Comparison of ENCODE assay signal across 36 cellular contexts in the genomic region with DNA sequence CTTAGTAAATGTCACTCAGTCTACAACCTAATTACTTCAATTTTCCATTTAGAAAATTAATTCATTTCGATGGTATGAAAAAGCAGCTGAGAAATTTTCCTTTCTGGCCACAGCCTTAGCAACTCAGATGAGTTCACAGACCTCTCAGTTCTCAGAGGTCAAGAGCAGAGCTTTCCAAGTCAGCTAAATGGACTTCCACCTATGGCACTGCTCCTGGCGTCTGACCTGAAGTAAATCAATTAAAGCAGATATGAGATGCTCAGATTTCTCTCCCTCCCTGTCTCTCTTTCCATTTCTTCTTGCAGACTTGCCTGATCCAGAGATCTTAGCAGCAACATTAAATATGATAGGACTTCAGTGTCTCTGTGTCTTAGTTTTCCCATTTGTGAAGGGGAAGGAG.
"Had no signal": no experiment of that assay in that cellular context is flagged by ENCODE, and none has a peak within 500 bp of the region (broad histone marks: within the 10 kb centered on the region; RNA-seq: fewer than 3 reads in every experiment).

No MANE protein-coding gene starts in this region.

- H3K27ac ChIP-seq: adrenal gland, body of pancreas, cardiac muscle cell, VCaP had no signal

- H3K36me3 Mint-ChIP-seq: activated CD4-positive, alpha-beta memory T cell treated with anti-CD3 and anti-CD28 coated beads for 36 hours; activated naive CD4-positive, alpha-beta T cell treated with anti-CD3 and anti-CD28 coated beads, Interleukin-2, amount 10 ng/mL, durations not matched to agents 7 days and 5 days; activated naive CD4-positive, alpha-beta T cell treated with anti-CD3 and anti-CD28 coated beads, Interleukin-2, amount 50 U/mL, for 24 hours; activated naive CD8-positive, alpha-beta T cell; activated naive CD8-positive, alpha-beta T cell treated with anti-CD3 and anti-CD28 coated beads, Interleukin-2, amount 10 ng/mL, durations not matched to agents 7 days and 5 days had no signal

- FAIRE-seq: astrocyte, bronchial epithelial cell, TTC549 had no signal

- H3K4me3 Mint-ChIP-seq: activated B cell treated with CpG ODN at 0.5 μM for 24 hours; activated CD4-positive, alpha-beta memory T cell treated with anti-CD3 and anti-CD28 coated beads for 36 hours; activated CD4-positive, alpha-beta T cell treated with anti-CD3 and anti-CD28 coated beads, Interleukin-2, amount 10 ng/mL, durations not matched to agents 24 days and 14 days; activated CD8-positive, alpha-beta T cell treated with anti-CD3 and anti-CD28 coated beads for 36 hours; activated naive CD4-positive, alpha-beta T cell treated with anti-CD3 and anti-CD28 coated beads, Interleukin-2, amount 10 ng/mL, durations not matched to agents 7 days and 5 days; activated naive CD4-positive, alpha-beta T cell treated with anti-CD3 and anti-CD28 coated beads, Interleukin-2, amount 50 U/mL, for 24 hours; activated naive CD8-positive, alpha-beta T cell; activated naive CD8-positive, alpha-beta T cell treated with anti-CD3 and anti-CD28 coated beads, Interleukin-2, amount 10 ng/mL, durations not matched to agents 7 days and 5 days; activated T-cell treated with anti-CD3 and anti-CD28 coated beads, Interleukin-2, amount 50 U/mL, for 24 hours; central memory CD8-positive, alpha-beta T cell; T-helper 1 cell treated with Interleukin-12 subunit alpha and Interleukin-12 subunit beta and Interleukin-4 antibody, amounts not matched to agents 30 μg/mL and 1 μg/mL, for 36 hours; T-helper 2 cell treated with Interferon-gamma antibody and Interleukin-4, amounts not matched to agents 5 μg/mL and 100 μg/mL, for 36 hours had no signal

- H3K9me3 Mint-ChIP-seq: activated CD4-positive, alpha-beta memory T cell treated with anti-CD3 and anti-CD28 coated beads for 36 hours; activated CD4-positive, alpha-beta T cell treated with anti-CD3 and anti-CD28 coated beads, Interleukin-2, amount 10 ng/mL, durations not matched to agents 24 days and 14 days; activated CD8-positive, alpha-beta T cell treated with anti-CD3 and anti-CD28 coated beads for 36 hours; activated naive CD4-positive, alpha-beta T cell treated with anti-CD3 and anti-CD28 coated beads, Interleukin-2, amount 10 ng/mL, durations not matched to agents 7 days and 5 days; activated naive CD4-positive, alpha-beta T cell treated with anti-CD3 and anti-CD28 coated beads, Interleukin-2, amount 50 U/mL, for 24 hours; activated naive CD8-positive, alpha-beta T cell treated with anti-CD3 and anti-CD28 coated beads, Interleukin-2, amount 10 ng/mL, durations not matched to agents 7 days and 5 days; activated T-cell treated with anti-CD3 and anti-CD28 coated beads, Interleukin-2, amount 50 U/mL, for 24 hours; activated T-helper 2 cell treated with anti-CD3 and anti-CD28 coated beads, Interferon-gamma antibody, Interleukin-2, Interleukin-4, amounts not matched to agents 10 μg/mL and 5 μg/mL and 100 μg/mL, durations not matched to agents 14 hours and 24 hours and 36 hours; central memory CD8-positive, alpha-beta T cell; T-helper 1 cell treated with Interleukin-12 subunit alpha and Interleukin-12 subunit beta and Interleukin-4 antibody, amounts not matched to agents 30 μg/mL and 1 μg/mL, for 36 hours; T-helper 2 cell treated with Interferon-gamma antibody and Interleukin-4, amounts not matched to agents 5 μg/mL and 100 μg/mL, for 36 hours had no signal

- H3K4me1 Mint-ChIP-seq: activated B cell treated with CpG ODN at 0.5 μM for 24 hours; activated CD4-positive, alpha-beta T cell treated with anti-CD3 and anti-CD28 coated beads, Interleukin-2, amount 10 ng/mL, durations not matched to agents 24 days and 14 days; activated naive CD4-positive, alpha-beta T cell treated with anti-CD3 and anti-CD28 coated beads, Interleukin-2, amount 10 ng/mL, durations not matched to agents 7 days and 5 days; activated naive CD4-positive, alpha-beta T cell treated with anti-CD3 and anti-CD28 coated beads, Interleukin-2, amount 50 U/mL, for 24 hours; activated naive CD8-positive, alpha-beta T cell treated with anti-CD3 and anti-CD28 coated beads, Interleukin-2, amount 10 ng/mL, durations not matched to agents 7 days and 5 days; central memory CD8-positive, alpha-beta T cell had no signal

- H3K27me3 Mint-ChIP-seq: activated CD4-positive, alpha-beta T cell treated with anti-CD3 and anti-CD28 coated beads, Interleukin-2, amount 10 ng/mL, durations not matched to agents 24 days and 14 days; activated naive CD4-positive, alpha-beta T cell treated with anti-CD3 and anti-CD28 coated beads, Interleukin-2, amount 10 ng/mL, durations not matched to agents 7 days and 5 days; activated naive CD8-positive, alpha-beta T cell treated with anti-CD3 and anti-CD28 coated beads, Interleukin-2, amount 10 ng/mL, durations not matched to agents 7 days and 5 days had no signal

- DNase-seq: activated B cell treated with CpG ODN at 0.5 μM for 24 hours; activated CD4-positive, alpha-beta memory T cell treated with anti-CD3 and anti-CD28 coated beads for 36 hours; activated CD4-positive, alpha-beta T cell treated with anti-CD3 and anti-CD28 coated beads for 4 hours; activated CD4-positive, alpha-beta T cell treated with anti-CD3 and anti-CD28 coated beads, Interleukin-2, amount 10 ng/mL, durations not matched to agents 24 days and 14 days; activated CD4-positive, alpha-beta T cell treated with anti-CD3 and anti-CD28 coated beads, Interleukin-2, amount 50 U/mL, for 1 hour; activated CD4-positive, alpha-beta T cell treated with anti-CD3 and anti-CD28 coated beads, Interleukin-2, amount 50 U/mL, for 4 hours; activated CD4-positive, CD25-positive, alpha-beta regulatory T cell treated with anti-CD3 and anti-CD28 coated beads, Interleukin-2, amount 50 U/mL, for 72 hours; activated CD8-positive, alpha-beta memory T cell treated with anti-CD3 and anti-CD28 coated beads, Interleukin-2, amount 50 U/mL, for 4 hours; activated CD8-positive, alpha-beta T cell treated with anti-CD3 and anti-CD28 coated beads for 36 hours; activated effector memory CD4-positive, alpha-beta T cell treated with Interleukin-2 at 50 U/mL for 16 hours; activated gamma-delta T cell; activated naive CD4-positive, alpha-beta T cell treated with anti-CD3 and anti-CD28 coated beads, Interleukin-2, amount 10 ng/mL, durations not matched to agents 7 days and 5 days; activated naive CD4-positive, alpha-beta T cell treated with Interleukin-2 at 50 U/mL for 16 hours; activated naive CD8-positive, alpha-beta T cell treated with anti-CD3 and anti-CD28 coated beads, Interleukin-2, amount 10 ng/mL, durations not matched to agents 7 days and 5 days; activated T-cell treated with anti-CD3 and anti-CD28 coated beads, Interleukin-2, amount 50 U/mL, for 24 hours; activated T-cell treated with anti-CD3 and anti-CD28 coated beads, Interleukin-2, amount 50 U/mL, for 48 hours; adrenal gland; amniotic stem cell; aorta; body of pancreas; caudate nucleus; cerebellar nuclear complex; T-helper 1 cell; T-helper 2 cell; T-helper 9 cell had no signal

- H3K4me1 ChIP-seq: adrenal gland, body of pancreas had no signal

- H3K4me3 ChIP-seq: adrenal gland, body of pancreas, cardiac muscle cell had no signal

- H3K27me3 ChIP-seq: body of pancreas, cardiac muscle cell had no signal

- H3K36me3 ChIP-seq: adrenal gland, cardiac muscle cell had no signal

- H3K9me3 ChIP-seq: adrenal gland, body of pancreas had no signal

- ATAC-seq: activated CD8-positive, alpha-beta T cell treated with anti-CD3 and anti-CD28 coated beads for 36 hours; body of pancreas had no signal

- H3K27ac Mint-ChIP-seq: activated B cell treated with CpG ODN at 0.5 μM for 24 hours; activated CD4-positive, alpha-beta memory T cell treated with anti-CD3 and anti-CD28 coated beads for 36 hours; activated CD4-positive, alpha-beta T cell treated with anti-CD3 and anti-CD28 coated beads, Interleukin-2, amount 10 ng/mL, durations not matched to agents 24 days and 14 days; activated CD8-positive, alpha-beta T cell treated with anti-CD3 and anti-CD28 coated beads for 36 hours; activated naive CD4-positive, alpha-beta T cell treated with anti-CD3 and anti-CD28 coated beads, Interleukin-2, amount 10 ng/mL, durations not matched to agents 7 days and 5 days; activated naive CD4-positive, alpha-beta T cell treated with anti-CD3 and anti-CD28 coated beads, Interleukin-2, amount 50 U/mL, for 24 hours; activated naive CD8-positive, alpha-beta T cell; activated naive CD8-positive, alpha-beta T cell treated with anti-CD3 and anti-CD28 coated beads, Interleukin-2, amount 10 ng/mL, durations not matched to agents 7 days and 5 days; activated T-cell treated with anti-CD3 and anti-CD28 coated beads, Interleukin-2, amount 50 U/mL, for 24 hours; activated T-helper 2 cell treated with anti-CD3 and anti-CD28 coated beads, Interferon-gamma antibody, Interleukin-2, Interleukin-4, amounts not matched to agents 10 μg/mL and 5 μg/mL and 100 μg/mL, durations not matched to agents 14 hours and 24 hours and 36 hours; T-helper 1 cell treated with Interleukin-12 subunit alpha and Interleukin-12 subunit beta and Interleukin-4 antibody, amounts not matched to agents 30 μg/mL and 1 μg/mL, for 36 hours; T-helper 2 cell treated with Interferon-gamma antibody and Interleukin-4, amounts not matched to agents 5 μg/mL and 100 μg/mL, for 36 hours had no signal
